In genomic region chr5:83084336-83084735, GRCh38 we compare ENCODE assay signal across 23 cellular contexts. TPM values are rescaled to one million over a fixed set of nuclear protein-coding genes. Genes with fewer than 3 reads are reported as not detected.
DNase-seq lines count a peak whose midpoint lies in the region; ATAC-seq, FAIRE-seq and TF ChIP-seq lines count a peak whose summit lies in the region.
"Had no signal": no experiment of that assay in that cellular context is flagged by ENCODE, and none has a peak within 500 bp of the region (broad histone marks: within the 10 kb centered on the region; RNA-seq: fewer than 3 reads in every experiment).

No MANE protein-coding gene starts in this region.

- TF ChIP-seq CTCF in AG10803 (conservative IDR thresholded peaks at IDR 0.05; ENCODE audit: low read length) (no peak), astrocyte (IDR thresholded peaks at IDR 0.05; ENCODE audit: insufficient read depth, low read depth, low read length) (no peak), keratinocyte (optimal IDR thresholded peaks at IDR 0.05 in 1 of 3, IDR thresholded peaks at IDR 0.05 in 1 of 3, conservative IDR thresholded peaks at IDR 0.05 in 1 of 3; ENCODE audit: extremely low read depth in 1 of 3, insufficient read depth in 2 of 3, low read length in 3 of 3) (no peak)

- no peaks in the 10 kb centered on the region for H3K27me3 ChIP-seq in astrocyte (ENCODE audit: insufficient read depth, low read length)
- no peaks in the 10 kb centered on the region for H3K27me3 ChIP-seq in keratinocyte (ENCODE audit: control insufficient read depth, extremely low read depth, insufficient read depth, low read length)
- H3K27me3 ChIP-seq: BE2C; BLaER1 treated with 17β-estradiol and CSF1 and Interleukin-3, amounts not matched to agents 10 nM and 100 nM had no signal

- H3K4me1 ChIP-seq in astrocyte (ENCODE audit: insufficient read depth, low read length) (no peaks in the 10 kb centered on the region), keratinocyte (ENCODE audit: control insufficient read depth, extremely low read depth, insufficient read depth, low read length) (peaks cover 5% of the 10 kb centered on the region)
- H3K4me1 ChIP-seq: BE2C had no signal

- H3K27ac ChIP-seq in astrocyte (ENCODE audit: low read depth, low read length), result no peak overlapping the region
- no peak overlapping the region for H3K27ac ChIP-seq in keratinocyte (ENCODE audit: control insufficient read depth, insufficient read depth, low read length)
- H3K27ac ChIP-seq: 22Rv1; BLaER1 treated with 17β-estradiol and CSF1 and Interleukin-3, amounts not matched to agents 10 nM and 100 nM had no signal

- no peaks in the 10 kb centered on the region for H3K79me2 ChIP-seq in astrocyte (ENCODE audit: insufficient read depth, low read length)
- no peaks in the 10 kb centered on the region for H3K79me2 ChIP-seq in keratinocyte (ENCODE audit: control insufficient read depth, insufficient read depth, low read length)

- H3K4me3 ChIP-seq in AG10803 (ENCODE audit: low read length) (no peak overlapping the region), astrocyte (ENCODE audit: insufficient read depth, low read depth, low read length) (no peak overlapping the region), keratinocyte (ENCODE audit: control insufficient read depth in 2 of 3, extremely low read depth in 1 of 3, insufficient read depth in 2 of 3, low read depth in 1 of 3, low read length in 3 of 3) (no peak overlapping the region)
- H3K4me3 ChIP-seq: BLaER1 treated with 17β-estradiol and CSF1 and Interleukin-3, amounts not matched to agents 10 nM and 100 nM; GM23338 had no signal

- H3K27ac Mint-ChIP-seq in astrocyte (ENCODE audit: unreplicated experiment), result no peak overlapping the region
- H3K27ac Mint-ChIP-seq in natural killer cell treated with Interleukin-12 subunit alpha and Interleukin-12 subunit beta and Interleukin-15 and Interleukin-18, amount 100 ng/mL, for 72 hours, result no peak overlapping the region
- H3K27ac Mint-ChIP-seq: CD14-positive monocyte; CD4-positive, alpha-beta T cell; CD8-positive, alpha-beta memory T cell; GM23338; H9 had no signal

- no peaks in the 10 kb centered on the region for H3K9me3 ChIP-seq in astrocyte (ENCODE audit: insufficient read depth, low read depth, low read length)
- H3K9me3 ChIP-seq in keratinocyte (ENCODE audit: control insufficient read depth, low read depth, low read length), result no peaks in the 10 kb centered on the region
- H3K9me3 ChIP-seq: BE2C had no signal

- H3K4me2 ChIP-seq in astrocyte (ENCODE audit: low read length) (no peak overlapping the region), keratinocyte (ENCODE audit: control insufficient read depth, extremely low read depth, insufficient read depth, low read depth, low read length) (no peak overlapping the region)
- H3K4me2 ChIP-seq: BLaER1 treated with 17β-estradiol and CSF1 and Interleukin-3, amounts not matched to agents 10 nM and 100 nM; GM23338 had no signal

- H3K27me3 Mint-ChIP-seq in astrocyte (ENCODE audit: low read depth, unreplicated experiment), result no peaks in the 10 kb centered on the region
- no peaks in the 10 kb centered on the region for H3K27me3 Mint-ChIP-seq in natural killer cell treated with Interleukin-12 subunit alpha and Interleukin-12 subunit beta and Interleukin-15 and Interleukin-18, amount 100 ng/mL, for 72 hours
- H3K27me3 Mint-ChIP-seq: CD4-positive, alpha-beta T cell had no signal

- H4K20me1 ChIP-seq in astrocyte (ENCODE audit: insufficient read depth, low read length), result no peaks in the 10 kb centered on the region
- no peaks in the 10 kb centered on the region for H4K20me1 ChIP-seq in keratinocyte (ENCODE audit: control insufficient read depth, extremely low read depth, insufficient read depth, low read length)
- H4K20me1 ChIP-seq: BLaER1 treated with 17β-estradiol and CSF1 and Interleukin-3, amounts not matched to agents 10 nM and 100 nM had no signal

- peak; percentile 67 for DNase-seq in AG10803 (ENCODE audit: low read depth)
- no peak for DNase-seq in astrocyte (ENCODE audit: low read depth)
- peak; percentile 78 for DNase-seq in fibroblast of gingiva (ENCODE audit: low read depth)
- DNase-seq in keratinocyte (ENCODE audit: low read depth, low spot score), result no peak
- DNase-seq in NCI-H345 treated with DMSO at 0.1 percent for 48 hours (lab: John Stamatoyannopoulos, UW; ENCODE audit: unreplicated experiment), result no peak
- no peak for DNase-seq in activated T-cell treated with anti-CD3 and anti-CD28 coated beads, Interleukin-2, amount 50 U/mL, for 48 hours
- DNase-seq in natural killer cell treated with Interleukin-12 subunit alpha and Interleukin-12 subunit beta and Interleukin-15 and Interleukin-18, amount 100 ng/mL, for 72 hours (ENCODE audit: low spot score), result no peak
- DNase-seq: AML-193; BE2C; CD4-positive, alpha-beta T cell; CD8-positive, alpha-beta memory T cell; DMS 273 treated with DMSO at 0.1 percent for 48 hours; DMS79; EL; GDM1; H9 had no signal

- H3K36me3 Mint-ChIP-seq in astrocyte (ENCODE audit: low read depth, unreplicated experiment), result no peaks in the 10 kb centered on the region
- H3K36me3 Mint-ChIP-seq in natural killer cell treated with Interleukin-12 subunit alpha and Interleukin-12 subunit beta and Interleukin-15 and Interleukin-18, amount 100 ng/mL, for 72 hours, result no peaks in the 10 kb centered on the region

- H3K36me3 ChIP-seq in astrocyte (ENCODE audit: insufficient read depth, low read length), result no peaks in the 10 kb centered on the region
- H3K36me3 ChIP-seq in keratinocyte (ENCODE audit: control insufficient read depth in 2 of 2, extremely low read depth in 1 of 2, insufficient read depth in 2 of 2, low read length in 2 of 2), result no peaks in the 10 kb centered on the region
- H3K36me3 ChIP-seq: BE2C had no signal

- H3K9ac ChIP-seq in astrocyte (ENCODE audit: low read length) (no peak overlapping the region), keratinocyte (ENCODE audit: control insufficient read depth, extremely low read depth, insufficient read depth, low read length) (no peak overlapping the region)
- H3K9ac ChIP-seq: BLaER1 treated with 17β-estradiol and CSF1 and Interleukin-3, amounts not matched to agents 10 nM and 100 nM had no signal

- no peak overlapping the region for H3K4me3 Mint-ChIP-seq in astrocyte (ENCODE audit: unreplicated experiment)
- H3K4me3 Mint-ChIP-seq in natural killer cell treated with Interleukin-12 subunit alpha and Interleukin-12 subunit beta and Interleukin-15 and Interleukin-18, amount 100 ng/mL, for 72 hours, result no peak overlapping the region
- H3K4me3 Mint-ChIP-seq: CD14-positive monocyte; CD4-positive, alpha-beta T cell; CD8-positive, alpha-beta memory T cell; GM23338; H9 had no signal

- no peak overlapping the region for H2AFZ ChIP-seq in astrocyte (ENCODE audit: low read depth, low read length)
- no peak overlapping the region for H2AFZ ChIP-seq in keratinocyte (ENCODE audit: control insufficient read depth, low read length)
- H2AFZ ChIP-seq: GM23338 had no signal

- H3K9me3 Mint-ChIP-seq in astrocyte (ENCODE audit: unreplicated experiment), result no peaks in the 10 kb centered on the region
- H3K9me3 Mint-ChIP-seq in natural killer cell treated with Interleukin-12 subunit alpha and Interleukin-12 subunit beta and Interleukin-15 and Interleukin-18, amount 100 ng/mL, for 72 hours, result no peaks in the 10 kb centered on the region
- H3K9me3 Mint-ChIP-seq: CD4-positive, alpha-beta T cell; CD8-positive, alpha-beta memory T cell; GM23338; H9 had no signal

- no peaks in the 10 kb centered on the region for H3K9me1 ChIP-seq in keratinocyte (ENCODE audit: control insufficient read depth, extremely low read depth, insufficient read depth, low read length)

- dilution Hi-C loops in keratinocyte (cut with MboI; ENCODE audit: extremely low pct_ligation_motif_present, low sequenced_read_pairs), result no loop called here

- no peak for ATAC-seq in natural killer cell treated with Interleukin-12 subunit alpha and Interleukin-12 subunit beta and Interleukin-15 and Interleukin-18, amount 100 ng/mL, for 72 hours
- ATAC-seq: GM23338, HCT116 had no signal

- no peaks in the 10 kb centered on the region for H3K4me1 Mint-ChIP-seq in astrocyte (ENCODE audit: low read depth, unreplicated experiment)
- no peaks in the 10 kb centered on the region for H3K4me1 Mint-ChIP-seq in natural killer cell treated with Interleukin-12 subunit alpha and Interleukin-12 subunit beta and Interleukin-15 and Interleukin-18, amount 100 ng/mL, for 72 hours (ENCODE audit: low read depth in 2 of 2)

- FAIRE-seq in astrocyte (lab: Jason Lieb, UNC) (peak; percentile 47), keratinocyte (lab: Jason Lieb, UNC) (peak; percentile 13)
- FAIRE-seq: A204.1, GM19239 had no signal

RNA-seq across cellular contexts. Expression of gene XRCC4, which starts 7.0 kb away (rescaled TPM):
- 15.5 and 17.3 TPM in 2 replicates for total RNA-seq in astrocyte
- polyA plus RNA-seq in keratinocyte, result 5.0 to 10.9 TPM (median 5.6 TPM) in 3 replicates
- 8.6 TPM for polyA plus RNA-seq in keratinocyte (2011; ENCODE audit: low read depth)
- 4.0 and 7.3 TPM in 2 replicates for polyA plus RNA-seq in keratinocyte (2011; cell fraction: cytosol; rRNA removed)
- 5.4 and 6.0 TPM in 2 replicates for polyA plus RNA-seq in keratinocyte (2011; cell fraction: nucleus; rRNA removed)
- 8.7 and 9.7 TPM in 2 replicates for polyA plus RNA-seq in keratinocyte (2012; ENCODE audit: low replicate concordance)
- polyA minus RNA-seq in keratinocyte, result 0.72 to 5.1 TPM (median 1.4 TPM) in 3 replicates
- polyA minus RNA-seq in keratinocyte (2011; cell fraction: cytosol; rRNA and poly(A)+ RNA removed), result 2.1 TPM
- polyA minus RNA-seq in keratinocyte (2011; cell fraction: nucleus; rRNA and poly(A)+ RNA removed), result 4.7 and 6.1 TPM in 2 replicates
- 10 to 100 TPM; 10.2 to 13.9 TPM for total RNA-seq in natural killer cell treated with Interleukin-12 subunit alpha and Interleukin-12 subunit beta and Interleukin-15 and Interleukin-18, amount 100 ng/mL, for 72 hours

RNA-seq across cellular contexts. Expression of gene TMEM167A, which starts 7.1 kb away (rescaled TPM):
- 160 and 163 TPM in 2 replicates for total RNA-seq in astrocyte
- polyA plus RNA-seq in keratinocyte, result 32.7 to 97.6 TPM (median 40.1 TPM) in 3 replicates
- 21.4 TPM for polyA plus RNA-seq in keratinocyte (2011; ENCODE audit: low read depth)
- polyA plus RNA-seq in keratinocyte (2011; cell fraction: cytosol; rRNA removed), result 41.2 and 102 TPM in 2 replicates
- 21.4 and 32.8 TPM in 2 replicates for polyA plus RNA-seq in keratinocyte (2011; cell fraction: nucleus; rRNA removed)
- 41.2 and 57.2 TPM in 2 replicates for polyA plus RNA-seq in keratinocyte (2012; ENCODE audit: low replicate concordance)
- polyA minus RNA-seq in keratinocyte, result 5.4 to 35.3 TPM (median 19.6 TPM) in 3 replicates
- 24.4 TPM for polyA minus RNA-seq in keratinocyte (2011; cell fraction: cytosol; rRNA and poly(A)+ RNA removed)
- polyA minus RNA-seq in keratinocyte (2011; cell fraction: nucleus; rRNA and poly(A)+ RNA removed), result 14.0 and 20.8 TPM in 2 replicates
- 100 to 1,000 TPM in 1 of 2 donors, 10 to 100 TPM in 1; 56.9 to 125 TPM for total RNA-seq in natural killer cell treated with Interleukin-12 subunit alpha and Interleukin-12 subunit beta and Interleukin-15 and Interleukin-18, amount 100 ng/mL, for 72 hours

Comparison
In these comparisons a context has a peak if more than half of its experiments do, and no peak if none do; other contexts are left out.
1. DNase-seq: peak in AG10803 (single experiment) and fibroblast of gingiva (single experiment); none in astrocyte (single experiment), keratinocyte (single experiment), NCI-H345 treated with DMSO at 0.1 percent for 48 hours (single experiment), activated T-cell treated with anti-CD3 and anti-CD28 coated beads, Interleukin-2, amount 50 U/mL, for 48 hours (0 of 2) and natural killer cell treated with Interleukin-12 subunit alpha and Interleukin-12 subunit beta and Interleukin-15 and Interleukin-18, amount 100 ng/mL, for 72 hours (single experiment).